ENCODE assay signal across 22 cellular contexts in the genomic region with DNA sequence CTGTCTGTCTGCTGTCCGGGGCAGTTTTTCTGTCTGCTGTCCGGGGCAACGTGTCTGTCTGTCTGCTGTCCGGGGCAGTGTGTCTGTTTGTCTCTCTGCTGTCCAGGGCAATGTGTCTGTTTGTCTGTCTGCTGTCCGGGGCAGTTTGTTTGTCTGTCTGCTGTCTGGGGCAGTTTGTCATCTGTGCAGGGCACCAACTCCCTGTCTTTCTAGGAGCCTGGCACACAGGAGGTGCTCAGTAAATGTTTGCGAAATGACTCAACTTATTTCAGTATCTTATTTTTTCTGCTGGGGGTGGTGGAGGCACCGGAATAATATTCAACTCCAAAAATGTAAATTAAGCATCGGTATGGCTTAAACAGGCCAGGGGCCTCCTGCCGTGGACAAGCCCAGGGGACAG.
"Had no signal": no experiment of that assay in that cellular context is flagged by ENCODE, and none has a peak within 500 bp of the region (broad histone marks: within the 10 kb centered on the region; RNA-seq: fewer than 3 reads in every experiment).

No MANE protein-coding gene starts in this region.

- H3K9me3 Mint-ChIP-seq: effector memory CD8-positive, alpha-beta T cell; nephron; stimulated activated effector memory CD8-positive, alpha-beta T cell treated with anti-CD3 and anti-CD28 coated beads, Interleukin-12 subunit alpha, Interleukin-12 subunit beta, amount 100 ng/mL, for 72 hours; type B pancreatic cell had no signal

- H3K4me1 ChIP-seq: parathyroid adenoma, prostate gland, right atrium auricular region, tibial artery had no signal

- H3K4me3 Mint-ChIP-seq: effector memory CD8-positive, alpha-beta T cell; naive thymus-derived CD4-positive, alpha-beta T cell; nephron; stimulated activated effector memory CD8-positive, alpha-beta T cell treated with anti-CD3 and anti-CD28 coated beads, Interleukin-12 subunit alpha, Interleukin-12 subunit beta, amount 100 ng/mL, for 72 hours; type B pancreatic cell had no signal

- ATAC-seq: effector memory CD8-positive, alpha-beta T cell; naive thymus-derived CD4-positive, alpha-beta T cell; stimulated activated effector memory CD8-positive, alpha-beta T cell treated with anti-CD3 and anti-CD28 coated beads, Interleukin-12 subunit alpha, Interleukin-12 subunit beta, amount 100 ng/mL, for 72 hours had no signal

- H3K36me3 ChIP-seq: neutrophil, prostate gland, right atrium auricular region, tibial artery had no signal

- H3K36me3 Mint-ChIP-seq: naive thymus-derived CD4-positive, alpha-beta T cell; stimulated activated effector memory CD8-positive, alpha-beta T cell treated with anti-CD3 and anti-CD28 coated beads, Interleukin-12 subunit alpha, Interleukin-12 subunit beta, amount 100 ng/mL, for 72 hours; type B pancreatic cell had no signal

- H3K27ac Mint-ChIP-seq: effector memory CD8-positive, alpha-beta T cell; naive thymus-derived CD4-positive, alpha-beta T cell; nephron; stimulated activated effector memory CD8-positive, alpha-beta T cell treated with anti-CD3 and anti-CD28 coated beads, Interleukin-12 subunit alpha, Interleukin-12 subunit beta, amount 100 ng/mL, for 72 hours; type B pancreatic cell had no signal

- FAIRE-seq: endometrium, frontal cortex, keratinocyte had no signal

- H3K4me3 ChIP-seq: prostate gland, right atrium auricular region, smooth muscle cell, testis, tibial artery had no signal

- H3K27me3 Mint-ChIP-seq: type B pancreatic cell had no signal

- DNase-seq: cortex of kidney; effector memory CD8-positive, alpha-beta T cell; mesendoderm; midbrain; naive thymus-derived CD4-positive, alpha-beta T cell; stimulated activated CD4-positive, alpha-beta T cell treated with anti-CD3 and anti-CD28 coated beads, Interleukin-2, amount 100 ng/mL, for 24 hours; stimulated activated CD4-positive, alpha-beta T cell treated with anti-CD3 and anti-CD28 coated beads, Interleukin-4, amount 100 ng/mL, for 24 hours; stimulated activated naive CD4-positive, alpha-beta T cell treated with Interleukin-2 at 50 U/mL for 16 hours; substantia nigra; testis; tibial artery had no signal

- H3K27ac ChIP-seq: neutrophil, parathyroid adenoma, prostate gland, right atrium auricular region, testis, tibial artery had no signal

- H3K27me3 ChIP-seq: right atrium auricular region, testis had no signal

- H3K9me3 ChIP-seq: neutrophil, prostate gland, right atrium auricular region, testis, tibial artery had no signal

- H3K4me1 Mint-ChIP-seq: naive thymus-derived CD4-positive, alpha-beta T cell; nephron; stimulated activated effector memory CD8-positive, alpha-beta T cell treated with anti-CD3 and anti-CD28 coated beads, Interleukin-12 subunit alpha, Interleukin-12 subunit beta, amount 100 ng/mL, for 72 hours had no signal
